ENCODE assay signal across 8 cellular contexts in the genomic region with DNA sequence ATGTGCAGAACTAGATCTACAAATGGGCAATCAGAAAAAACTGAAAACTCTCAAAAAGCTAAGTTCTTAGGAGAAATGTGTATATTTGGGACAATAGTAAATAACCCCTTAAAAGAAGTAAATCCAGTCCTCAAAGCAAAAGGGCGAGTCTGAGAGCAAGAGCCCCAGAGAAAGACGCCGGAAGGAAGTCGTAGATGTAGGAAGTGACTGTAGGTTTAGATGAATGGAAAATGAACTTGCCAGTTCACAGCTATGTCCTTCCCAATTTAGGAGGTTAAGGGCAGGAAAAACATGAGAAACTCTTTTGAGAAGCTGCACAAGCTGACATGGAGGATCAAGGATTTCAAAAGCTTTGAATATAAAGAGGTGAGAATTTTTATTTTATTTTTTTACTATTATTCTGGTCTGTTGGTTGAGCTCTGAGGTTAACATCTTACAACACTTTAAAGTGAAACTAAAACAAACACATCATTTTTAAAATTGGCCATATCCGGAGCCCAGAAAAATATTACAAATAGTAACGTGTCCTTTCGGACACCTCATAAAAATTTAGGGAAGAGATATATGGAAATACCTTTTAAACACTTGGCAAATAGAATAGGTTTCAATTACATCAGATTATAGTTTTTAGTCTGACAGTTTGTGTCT.
DNase-seq lines count a peak whose midpoint lies in the region; ATAC-seq, FAIRE-seq and TF ChIP-seq lines count a peak whose summit lies in the region.

No MANE protein-coding gene starts in this region.

- TF ChIP-seq CTCF in GM12875 (IDR thresholded peaks at IDR 0.05; ENCODE audit: borderline replicate concordance, insufficient read depth, low read depth, low read length) = no peak
- TF ChIP-seq CTCF in coronary artery (IDR thresholded peaks at IDR 0.05) = no peak

- no peak overlapping the region for H3K27ac ChIP-seq in coronary artery

- intact Hi-C loops in sciatic nerve (cut with DNase I) = no loop called here

- no peak for FAIRE-seq in H54 (lab: Jason Lieb, UNC)

- DNase-seq in coronary artery (ENCODE audit: low spot score) (no peak), sciatic nerve (ENCODE audit: low spot score) (no peak), H54 (ENCODE audit: insufficient read length, low spot score) (no peak), HCEC 1CT (no peak), D341Med (ENCODE audit: low spot score) (no peak)

- ATAC-seq in GM21360 (IDR thresholded peaks at IDR 0.05; ENCODE audit: unreplicated experiment) (peak; percentile 82), HG03521 (IDR thresholded peaks at IDR 0.05; ENCODE audit: unreplicated experiment) (peak; percentile 89), sciatic nerve (no peak)

- H3K4me3 ChIP-seq in GM12875 (ENCODE audit: low read depth, low read length) = peak overlapping the region; percentile 47
- H3K4me3 ChIP-seq in coronary artery = peak overlapping the region; percentile 61

- TF ChIP-seq POLR2A in H54 (IDR thresholded peaks at IDR 0.05; ENCODE audit: low read depth, low read length) = no peak
